ENCODE assay signal across 8 cellular contexts in the genomic region with DNA sequence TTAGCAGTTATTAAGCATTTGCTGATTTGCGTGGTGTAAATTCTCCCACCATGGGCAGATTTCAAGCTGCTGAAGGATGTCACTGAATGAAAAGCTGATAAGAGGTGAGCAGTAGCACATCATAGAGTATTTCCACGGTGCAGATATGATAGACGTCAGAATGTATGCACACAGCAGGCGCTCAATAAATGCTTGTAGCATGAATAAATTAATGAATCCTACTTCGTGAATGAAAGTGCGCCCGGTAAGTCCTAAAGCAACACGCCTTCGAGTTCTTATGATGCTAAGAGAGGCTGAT. TPM values are rescaled to one million over a fixed set of nuclear protein-coding genes. Genes with fewer than 3 reads are reported as not detected.
DNase-seq lines count a peak whose midpoint lies in the region; ATAC-seq and TF ChIP-seq lines count a peak whose summit lies in the region.

No MANE protein-coding gene starts in this region.

- H3K9me3 ChIP-seq in cardiac muscle cell (ENCODE audit: low read depth) (no peaks in the 10 kb centered on the region), adipocyte (ENCODE audit: control insufficient read depth, low read length) (no peaks in the 10 kb centered on the region), mesenchymal stem cell (ENCODE audit: control insufficient read depth, low read length) (no peaks in the 10 kb centered on the region), transverse colon (no peaks in the 10 kb centered on the region)

- H2AK5ac ChIP-seq in mesenchymal stem cell (ENCODE audit: low read length, severe bottlenecking), result no peak overlapping the region

- peak overlapping the region; percentile 8 for H4K8ac ChIP-seq in mesenchymal stem cell (ENCODE audit: low read length)

- peak overlapping the region; percentile 68 for H3K4me2 ChIP-seq in mesenchymal stem cell (ENCODE audit: low read length, poor library complexity, severe bottlenecking)

- H2BK15ac ChIP-seq in mesenchymal stem cell (ENCODE audit: low read depth, poor library complexity, severe bottlenecking), result no peak overlapping the region

- no peak overlapping the region for H3K14ac ChIP-seq in mesenchymal stem cell (ENCODE audit: low read length in 2 of 2)

- in situ Hi-C loops in transverse colon (cut with MboI; ENCODE audit: low pct_ligation_motif_present in 1 of 4, low pct_unique_long_range_greater_than_20kb in 1 of 4, low sequenced_read_pairs in 3 of 4), result no loop called here

- H3K27me3 ChIP-seq in cardiac muscle cell (no peaks in the 10 kb centered on the region), adipocyte (replicated peaks; ENCODE audit: control insufficient read depth, insufficient read depth, low read length) (no peaks in the 10 kb centered on the region), mesenchymal stem cell (ENCODE audit: control insufficient read depth in 1 of 2, insufficient read depth in 1 of 2, low read length in 2 of 2) (no peaks in the 10 kb centered on the region), transverse colon (no peaks in the 10 kb centered on the region)

- H3K36me3 ChIP-seq in cardiac muscle cell, result no peaks in the 10 kb centered on the region
- no peaks in the 10 kb centered on the region for H3K36me3 ChIP-seq in adipocyte (ENCODE audit: control insufficient read depth, insufficient read depth, low read length, severe bottlenecking)
- peaks cover 0 to 4% of the 10 kb centered on the region in 2 experiments for H3K36me3 ChIP-seq in mesenchymal stem cell (ENCODE audit: control insufficient read depth in 1 of 2, insufficient read depth in 2 of 2, low read depth in 1 of 2, low read length in 2 of 2)
- no peaks in the 10 kb centered on the region for H3K36me3 ChIP-seq in transverse colon

- intact Hi-C loops in left ventricle myocardium superior (cut with micrococcal nuclease) (no loop called here), transverse colon (cut with DNase I; ENCODE audit: low total_unique reads) (no loop called here)

- 22% methylated on average over 7 of the region's 9 CpGs for WGBS in mesenchymal stem cell
- 12% methylated on average over 9 of the region's 9 CpGs; no CpG with 5 or more reads in 1 of the 2 donors for WGBS in transverse colon (ENCODE audit: low coverage in 1 of 2), 2 donors

- H3K27ac ChIP-seq in cardiac muscle cell (no peak overlapping the region), mesenchymal stem cell (ENCODE audit: low read length, poor library complexity, severe bottlenecking) (peak overlapping the region; percentile 32), transverse colon (peak overlapping the region; percentile 45 to 71 (median 62))

- peak overlapping the region; percentile 30 for H2AFZ ChIP-seq in mesenchymal stem cell (ENCODE audit: low read depth, low read length)

- no peak overlapping the region for H3K4ac ChIP-seq in mesenchymal stem cell (ENCODE audit: low read depth in 1 of 2, low read length in 2 of 2)

- H2BK5ac ChIP-seq in mesenchymal stem cell (ENCODE audit: low read depth, low read length, poor library complexity, severe bottlenecking), result no peak overlapping the region

- no peak overlapping the region for H2BK120ac ChIP-seq in mesenchymal stem cell (ENCODE audit: low read depth, low read length)

- ATAC-seq in left ventricle myocardium superior (no peak), HG03520 (IDR thresholded peaks at IDR 0.05; ENCODE audit: unreplicated experiment) (no peak)

- peak overlapping the region in 1 of 2 experiments; percentile 24 for H3K18ac ChIP-seq in mesenchymal stem cell (ENCODE audit: low read depth in 1 of 2, low read length in 2 of 2)

- H3K79me1 ChIP-seq in mesenchymal stem cell (replicated peaks; ENCODE audit: low read length, poor library complexity, severe bottlenecking), result peaks cover 18% of the 10 kb centered on the region

- no peak for TF ChIP-seq POLR2A in transverse colon (IDR thresholded peaks at IDR 0.05)

- peak overlapping the region; percentile 46 for H3K9ac ChIP-seq in adipocyte (ENCODE audit: low read length)
- peak overlapping the region; percentile 77 for H3K9ac ChIP-seq in mesenchymal stem cell (ENCODE audit: low read length)

- no peak overlapping the region for H4K91ac ChIP-seq in mesenchymal stem cell (ENCODE audit: low read length)

- H3K4me3 ChIP-seq in cardiac muscle cell, result no peak overlapping the region
- peak overlapping the region; percentile 78 for H3K4me3 ChIP-seq in adipocyte (ENCODE audit: low read length)
- H3K4me3 ChIP-seq in mesenchymal stem cell (ENCODE audit: insufficient read depth in 1 of 2, low read depth in 1 of 2, low read length in 2 of 2), result peak overlapping the region in 1 of 2 experiments; percentile 80
- peak overlapping the region in 2 of 4 donors; percentile 22 to 33 for H3K4me3 ChIP-seq in transverse colon

- DNase-seq in cardiac muscle cell (ENCODE audit: low read depth in 1 of 2, low spot score in 1 of 2) (no peak), left ventricle myocardium superior (no peak), adipocyte (ENCODE audit: low read depth) (peak; percentile 3), mesenchymal stem cell (no peak), transverse colon (no peak), amniotic stem cell (lab: John Stamatoyannopoulos, UW) (no peak), iPS-NIHi7 (ENCODE audit: extremely low spot score) (no peak)

- H3K4me1 ChIP-seq in cardiac muscle cell (ENCODE audit: low read depth), result peaks cover 14% of the 10 kb centered on the region
- H3K4me1 ChIP-seq in adipocyte (ENCODE audit: control insufficient read depth, insufficient read depth, low read length), result peaks cover 29% of the 10 kb centered on the region
- H3K4me1 ChIP-seq in mesenchymal stem cell (ENCODE audit: control insufficient read depth, insufficient read depth, low read depth, low read length), result peaks cover 13% of the 10 kb centered on the region
- H3K4me1 ChIP-seq in transverse colon, result peaks cover 14 to 29% (median 27%) of the 10 kb centered on the region in 4 donors

- TF ChIP-seq EP300 in transverse colon (IDR thresholded peaks at IDR 0.05; ENCODE audit: low read depth), result no peak

- H3K23ac ChIP-seq in mesenchymal stem cell (ENCODE audit: low read length in 2 of 2), result no peak overlapping the region

- H2BK12ac ChIP-seq in mesenchymal stem cell (ENCODE audit: low read length in 2 of 2), result no peak overlapping the region

- TF ChIP-seq CTCF in cardiac muscle cell (IDR thresholded peaks at IDR 0.05; ENCODE audit: low read depth, low read length) (peak; percentile 18), transverse colon (IDR thresholded peaks at IDR 0.05) (no peak)

RNA-seq across cellular contexts. Expression of a gene that starts 0.5 kb away (rescaled TPM):
- total RNA-seq in cardiac muscle cell (8.0 and 18.7 TPM in 2 replicates), left ventricle myocardium superior (11.8 TPM), transverse colon (10 to 100 TPM in 2 of 4 donors, 1 to 10 TPM in 2; 8.6 to 12.3 (median 10.8) TPM)
- 16.6 and 16.9 TPM in 2 replicates for polyA plus RNA-seq in cardiac muscle cell
- polyA plus RNA-seq in mesenchymal stem cell (2013, experiment 1 of 2), result 6.8 TPM
- 6.7 TPM for polyA plus RNA-seq in mesenchymal stem cell (2013, experiment 2 of 2)

RNA-seq across cellular contexts. Expression of a gene that starts 10.1 kb away (rescaled TPM):
- 44.9 and 45.7 TPM in 2 replicates for total RNA-seq in cardiac muscle cell
- polyA plus RNA-seq in cardiac muscle cell, result 19.2 and 21.5 TPM in 2 replicates
- 30.7 TPM for total RNA-seq in left ventricle myocardium superior
- 13.8 TPM for polyA plus RNA-seq in mesenchymal stem cell (2013, experiment 1 of 2)
- polyA plus RNA-seq in mesenchymal stem cell (2013, experiment 2 of 2), result 12.8 TPM
- total RNA-seq in transverse colon, result 10 to 100 TPM; 31.0 to 45.6 (median 40.6) TPM
